Comparison of ENCODE assay signal across 1 cellular context in genomic region chr5:39167141-39167972, GRCh38.
TF ChIP-seq lines count a peak whose summit lies in the region.

No MANE protein-coding gene starts in this region.

TF ChIP-seq in K562, 482 proteins besides CTCF, POLR2A, EP300 and RAD21 (continued from another document and continues in another):
- TF ChIP-seq E2F8 (IDR thresholded peaks at IDR 0.05; ENCODE audit: low read depth, partially characterized antibody): no peak
- no peak for TF ChIP-seq TCFL5 (CRISPR knock-in tag; conservative IDR thresholded peaks at IDR 0.05)
- no peak for TF ChIP-seq JUNB (CRISPR knock-in tag; conservative IDR thresholded peaks at IDR 0.05)
- TF ChIP-seq ATF3 (IDR thresholded peaks at IDR 0.05): peak; percentile 86
- TF ChIP-seq ATF3 (CRISPR knock-in tag; conservative IDR thresholded peaks at IDR 0.05): no peak
- no peak for TF ChIP-seq ZSCAN32 (CRISPR knock-in tag; IDR thresholded peaks at IDR 0.05)
- no peak for TF ChIP-seq KDM5B (IDR thresholded peaks at IDR 0.05; ENCODE audit: insufficient replicate concordance, low read depth, low read length)
- no peak for TF ChIP-seq ESRRB (CRISPR knock-in tag; IDR thresholded peaks at IDR 0.05; ENCODE audit: borderline replicate concordance)
- TF ChIP-seq KLF13 (tag; IDR thresholded peaks at IDR 0.05; ENCODE audit: borderline replicate concordance, low read depth): no peak
- TF ChIP-seq SMAD3 (CRISPR knock-in tag; conservative IDR thresholded peaks at IDR 0.05): no peak
- TF ChIP-seq EP400 (IDR thresholded peaks at IDR 0.05): peak; percentile 20; the same call in 1 of the 2 replicates
- no peak; a peak in 2 of 4 replicates for TF ChIP-seq ZNF639 (CRISPR knock-in tag; conservative IDR thresholded peaks at IDR 0.05 in 1 of 2, IDR thresholded peaks at IDR 0.05 in 1 of 2)
- no peak for TF ChIP-seq ILK (tag; IDR thresholded peaks at IDR 0.05; ENCODE audit: borderline replicate concordance, low read depth)
- no peak for TF ChIP-seq WHSC1 (IDR thresholded peaks at IDR 0.05; ENCODE audit: low read length)
- TF ChIP-seq CREB3 (tag; conservative IDR thresholded peaks at IDR 0.05; ENCODE audit: low read depth): no peak
- TF ChIP-seq MTA3 (IDR thresholded peaks at IDR 0.05; ENCODE audit: borderline replicate concordance): no peak
- TF ChIP-seq MBD2 (IDR thresholded peaks at IDR 0.05; ENCODE audit: borderline replicate concordance, low read depth): no peak
- TF ChIP-seq ZNF511 (CRISPR knock-in tag; IDR thresholded peaks at IDR 0.05): no peak
- TF ChIP-seq ZNF239 (CRISPR knock-in tag; IDR thresholded peaks at IDR 0.05): no peak
- no peak for TF ChIP-seq TCF7L2 (IDR thresholded peaks at IDR 0.05; ENCODE audit: low read depth, low read length)
- 0 out of 2 replicates have a peak, but pooled peaks have one; percentile 38 for TF ChIP-seq ZBTB40 (IDR thresholded peaks at IDR 0.05)
- TF ChIP-seq ZBTB40 (CRISPR knock-in tag; IDR thresholded peaks at IDR 0.05): no peak
- TF ChIP-seq ZNF280B (CRISPR knock-in tag; IDR thresholded peaks at IDR 0.05): no peak
- no peak for TF ChIP-seq U2AF2 (optimal IDR thresholded peaks at IDR 0.05; ENCODE audit: low read depth, low read length)
- no peak for TF ChIP-seq GATA2 (CRISPR knock-in tag; IDR thresholded peaks at IDR 0.05)
- peak; percentile 56 for TF ChIP-seq ZFP36 (IDR thresholded peaks at IDR 0.05; ENCODE audit: low read depth, low read length, partially characterized antibody)
- peak; percentile 95 for TF ChIP-seq SOX6 (IDR thresholded peaks at IDR 0.05)
- no peak for TF ChIP-seq BMI1 (IDR thresholded peaks at IDR 0.05; ENCODE audit: low read length)
- no peak for TF ChIP-seq ZNF77 (CRISPR knock-in tag; IDR thresholded peaks at IDR 0.05)
- no peak for TF ChIP-seq ATF6 (CRISPR knock-in tag; IDR thresholded peaks at IDR 0.05)
- TF ChIP-seq TAF1 (IDR thresholded peaks at IDR 0.05; ENCODE audit: control insufficient read depth, extremely low read depth, insufficient read depth, low read length, severe bottlenecking): no peak
- no peak for TF ChIP-seq ZZZ3 (IDR thresholded peaks at IDR 0.05)
- TF ChIP-seq ERF (CRISPR knock-in tag; IDR thresholded peaks at IDR 0.05): no peak
- TF ChIP-seq ELF4 (CRISPR knock-in tag; IDR thresholded peaks at IDR 0.05): 0 out of 2 replicates have a peak, but pooled peaks have one; percentile 25
- TF ChIP-seq XRCC4 (IDR thresholded peaks at IDR 0.05; ENCODE audit: extremely low read depth, insufficient read depth, insufficient read length): no peak
- TF ChIP-seq TAL1 (IDR thresholded peaks at IDR 0.05): 0 out of 2 replicates have a peak, but pooled peaks have one; percentile 44
- peak; percentile 91 for TF ChIP-seq ARID1B (IDR thresholded peaks at IDR 0.05)
- no peak for TF ChIP-seq POLR2G (IDR thresholded peaks at IDR 0.05; ENCODE audit: low read depth, low read length)
- no peak for TF ChIP-seq ELF1 (tag; IDR thresholded peaks at IDR 0.05)
- no peak for TF ChIP-seq FOXJ3 (CRISPR knock-in tag; IDR thresholded peaks at IDR 0.05)
- TF ChIP-seq BACH1 (tag; IDR thresholded peaks at IDR 0.05): no peak
- no peak for TF ChIP-seq ETV1 (tag; conservative IDR thresholded peaks at IDR 0.05; ENCODE audit: low read depth)
- no peak for TF ChIP-seq ZNF444 (CRISPR knock-in tag; IDR thresholded peaks at IDR 0.05)
- no peak for TF ChIP-seq SAFB (IDR thresholded peaks at IDR 0.05; ENCODE audit: borderline replicate concordance, low read depth, low read length)
- no peak for TF ChIP-seq ATF4 (CRISPR knock-in tag; IDR thresholded peaks at IDR 0.05)
- no peak for TF ChIP-seq BRF1 (IDR thresholded peaks at IDR 0.05; ENCODE audit: borderline replicate concordance, extremely low read depth, insufficient read length)
- no peak for TF ChIP-seq FUS (optimal IDR thresholded peaks at IDR 0.05; ENCODE audit: low read depth, low read length)
- no peak for TF ChIP-seq SP2 (IDR thresholded peaks at IDR 0.05; ENCODE audit: extremely low read depth, low read depth, low read length, poor library complexity, severe bottlenecking)
- 0 out of 2 replicates have a peak, but pooled peaks have one; percentile 28 for TF ChIP-seq ZNF174 (CRISPR knock-in tag; IDR thresholded peaks at IDR 0.05)
